ENCODE assay signal across 1 cellular context in the genomic region with DNA sequence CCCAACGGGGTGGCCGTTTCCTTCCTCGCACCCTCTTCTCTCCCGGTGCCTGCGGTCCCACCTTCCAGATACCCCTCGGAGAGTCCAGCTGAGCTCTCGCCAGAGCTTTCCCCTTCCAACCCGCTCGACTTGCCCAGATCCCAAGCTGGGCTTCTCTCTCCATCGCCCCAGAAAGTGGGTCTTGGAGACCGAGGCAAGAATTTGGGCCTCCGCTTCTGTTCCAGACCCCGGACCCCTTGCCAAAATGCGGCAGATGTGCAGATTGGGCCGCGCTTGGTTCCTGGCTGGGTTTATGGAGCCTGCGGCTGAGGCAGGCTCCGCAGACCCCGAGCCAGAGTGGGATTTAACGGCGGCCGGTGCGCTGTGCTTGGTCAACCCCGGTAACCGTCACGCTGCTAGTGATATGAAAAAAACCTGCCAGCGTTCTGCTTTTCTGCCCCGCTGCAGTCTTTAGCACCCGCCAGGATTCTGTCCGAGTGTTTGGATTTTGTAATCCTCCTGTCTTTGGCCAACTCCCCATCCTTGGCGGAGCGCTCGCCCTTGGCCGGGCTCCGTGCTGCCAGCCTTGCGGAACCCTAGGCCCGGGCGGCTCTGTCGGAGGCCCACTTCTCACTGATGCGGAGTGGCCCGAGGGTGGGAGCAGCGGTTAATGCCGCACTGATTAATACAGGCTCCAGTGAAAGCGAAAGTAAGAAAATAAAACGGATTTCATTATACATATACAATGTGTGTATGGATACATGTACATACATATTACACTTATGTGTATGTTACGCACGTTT.
TF ChIP-seq lines count a peak whose summit lies in the region.

No MANE protein-coding gene starts in this region.

TF ChIP-seq in H1, 55 proteins besides CTCF, POLR2A, EP300 and RAD21:
- TF ChIP-seq JUND (IDR thresholded peaks at IDR 0.05; ENCODE audit: low read length) (no peak), EZH2 (IDR thresholded peaks at IDR 0.05; ENCODE audit: low read depth, low read length, severe bottlenecking) (peak; percentile 100), SUZ12 (IDR thresholded peaks at IDR 0.05; ENCODE audit: low read length) (peak; percentile 100), KDM4A (IDR thresholded peaks at IDR 0.05; ENCODE audit: low read depth, low read length, severe bottlenecking) (peak; percentile 78), RNF2 (IDR thresholded peaks at IDR 0.05; ENCODE audit: borderline replicate concordance, low read depth, low read length, missing control alignments, poor library complexity, severe bottlenecking) (peak; percentile 88)
TF ChIP-seq in H1: peak in this region for 4.
